ENCODE assay signal across 1 cellular context in genomic region chr1:110343249-110343648, GRCh38.
TF ChIP-seq lines count a peak whose summit lies in the region.

No MANE protein-coding gene starts in this region.

TF ChIP-seq in GM23338, 12 proteins besides CTCF, POLR2A, EP300 and RAD21:
- no peak for TF ChIP-seq EZH2 (IDR thresholded peaks at IDR 0.05; ENCODE audit: low read depth, unreplicated experiment)
